Comparison of ENCODE assay signal across 1 cellular context in the genomic region with DNA sequence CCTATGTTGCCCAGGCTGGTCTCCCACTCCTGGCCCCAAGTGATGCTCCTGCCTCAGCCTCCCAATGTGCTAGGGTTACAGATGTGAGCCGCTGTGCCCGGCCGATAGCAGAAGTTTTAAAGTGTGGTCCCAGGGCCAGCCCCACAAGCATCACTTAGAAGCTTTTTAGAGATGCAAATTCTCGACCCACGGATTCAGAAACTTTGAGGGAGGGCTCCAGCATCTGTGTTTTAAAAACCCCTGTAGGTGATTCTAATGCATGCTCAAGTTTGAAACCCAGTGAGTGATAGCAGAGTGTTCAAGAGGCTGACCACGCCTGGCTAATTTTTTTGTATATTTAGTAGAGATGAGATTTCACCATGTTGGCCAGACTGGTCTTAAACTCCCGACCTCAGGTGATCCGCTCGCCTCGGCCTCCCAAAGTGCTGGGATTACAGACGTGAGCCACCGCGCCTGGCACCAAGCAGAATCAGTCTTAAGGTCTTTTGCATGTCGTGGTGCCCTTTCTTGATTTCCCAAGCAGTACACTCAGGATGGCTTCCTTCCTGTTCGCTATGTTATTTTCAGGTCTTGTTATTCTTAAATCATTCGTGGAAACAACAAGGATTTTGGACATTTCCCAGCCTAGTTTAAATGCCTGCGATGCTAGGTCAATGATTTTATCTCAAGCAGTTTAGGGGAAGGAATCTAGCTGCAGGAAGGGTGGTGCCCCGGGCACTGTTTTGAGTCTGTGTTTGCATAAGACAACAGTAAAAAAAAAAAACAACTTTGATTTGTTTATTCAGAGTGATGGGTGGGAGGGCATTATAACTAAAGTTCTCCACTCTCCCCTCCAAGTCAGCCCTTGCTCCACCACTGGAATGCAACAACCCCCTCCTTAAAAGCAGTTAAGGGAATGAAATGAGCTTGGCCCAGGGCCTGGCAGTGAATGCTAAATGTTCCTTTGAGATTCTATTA.
TF ChIP-seq lines count a peak whose summit lies in the region.

No MANE protein-coding gene starts in this region.

TF ChIP-seq in endothelial cell of umbilical vein, 7 proteins besides CTCF, POLR2A, EP300 and RAD21:
- TF ChIP-seq EZH2 (IDR thresholded peaks at IDR 0.05; ENCODE audit: borderline replicate concordance, low read depth, low read length, severe bottlenecking) (no peak), FOS (IDR thresholded peaks at IDR 0.05; ENCODE audit: borderline replicate concordance, insufficient read depth, low read length) (no peak), POLR2AphosphoS5 (IDR thresholded peaks at IDR 0.05; ENCODE audit: insufficient read depth, low read depth, low read length) (peak; percentile 50), GATA2 (IDR thresholded peaks at IDR 0.05; ENCODE audit: insufficient read depth, insufficient read length, low read depth, low read length) (peak; percentile 90), MYC (IDR thresholded peaks at IDR 0.05; ENCODE audit: low read depth, low read length) (no peak), JUN (IDR thresholded peaks at IDR 0.05; ENCODE audit: borderline replicate concordance, insufficient read depth, insufficient read length, low read depth) (peak; percentile 74)
- TF ChIP-seq, protein P1, sequence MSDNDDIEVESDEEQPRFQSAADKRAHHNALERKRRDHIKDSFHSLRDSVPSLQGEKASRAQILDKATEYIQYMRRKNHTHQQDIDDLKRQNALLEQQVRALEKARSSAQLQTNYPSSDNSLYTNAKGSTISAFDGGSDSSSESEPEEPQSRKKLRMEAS (IDR thresholded peaks at IDR 0.05; ENCODE audit: insufficient read depth, insufficient read length), result no peak
TF ChIP-seq in endothelial cell of umbilical vein: peak in this region for 3.
